In the genomic region with DNA sequence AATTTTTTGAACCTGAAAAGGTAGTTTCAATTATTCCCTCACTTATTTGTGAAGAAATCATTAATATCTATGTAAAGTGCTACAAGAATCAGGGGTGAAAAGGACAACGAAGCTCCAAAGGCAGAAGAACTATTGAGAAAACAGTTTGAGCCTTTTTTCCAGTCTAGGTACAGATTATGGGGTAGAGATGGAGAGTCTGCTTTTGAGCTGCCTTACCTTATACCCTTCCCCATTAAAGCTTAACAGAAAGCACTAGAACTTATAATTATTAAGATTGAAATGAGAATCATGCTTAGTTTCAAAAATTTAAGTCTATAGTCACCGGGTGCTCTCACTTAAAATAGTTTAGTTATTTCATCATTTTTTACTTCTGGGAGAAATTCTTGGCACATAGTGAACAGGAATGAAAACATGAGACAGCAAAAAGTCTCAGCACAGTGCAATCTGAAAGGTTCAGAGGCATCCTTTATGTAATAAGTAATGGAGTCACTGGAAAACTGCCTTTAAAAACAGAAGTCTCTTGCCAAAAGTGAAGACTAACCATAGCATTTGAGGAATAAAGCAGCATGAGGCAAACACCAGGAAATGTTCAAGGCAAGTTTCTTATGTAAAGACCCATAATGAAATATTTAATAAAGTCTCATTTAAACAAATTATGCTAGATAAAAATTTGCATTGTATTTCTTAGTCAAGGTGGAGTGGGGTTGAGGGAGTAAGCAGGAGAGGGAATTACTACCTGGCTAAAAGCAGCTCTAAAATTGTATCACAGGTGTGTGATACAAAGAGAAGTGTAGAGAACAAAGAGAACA, we compare ENCODE assay signal across 1 cellular context.
TF ChIP-seq lines count a peak whose summit lies in the region.

No MANE protein-coding gene starts in this region.

TF ChIP-seq in WTC11, 78 proteins besides CTCF, POLR2A, EP300 and RAD21 (continued from another document):
- TF ChIP-seq ATF6 (CRISPR knock-in tag; IDR thresholded peaks at IDR 0.05) (no peak), KAT7 (CRISPR knock-in tag; IDR thresholded peaks at IDR 0.05; ENCODE audit: borderline replicate concordance) (no peak), USF1 (CRISPR knock-in tag; IDR thresholded peaks at IDR 0.05) (no peak), MLX (CRISPR knock-in tag; IDR thresholded peaks at IDR 0.05) (no peak), HMGA2 (CRISPR knock-in tag; IDR thresholded peaks at IDR 0.05) (no peak), ATF1 (CRISPR knock-in tag; IDR thresholded peaks at IDR 0.05) (no peak), NFATC4 (CRISPR knock-in tag; IDR thresholded peaks at IDR 0.05) (no peak), CBFB (CRISPR knock-in tag; IDR thresholded peaks at IDR 0.05; ENCODE audit: low read depth) (no peak)
